1 cellular context compared by ENCODE assay signal in genomic region chr11:65866524-65867283, GRCh38.
TF ChIP-seq lines count a peak whose summit lies in the region.

No MANE protein-coding gene starts in this region.

TF ChIP-seq in IMR-90, 13 proteins besides CTCF, POLR2A, EP300 and RAD21:
- TF ChIP-seq USF2 (IDR thresholded peaks at IDR 0.05; ENCODE audit: low read depth, low read length) (no peak), MAZ (IDR thresholded peaks at IDR 0.05; ENCODE audit: borderline replicate concordance, low read depth, low read length) (no peak), FOS (IDR thresholded peaks at IDR 0.05; ENCODE audit: low read depth, low read length) (no peak), NFE2L2 (IDR thresholded peaks at IDR 0.05; ENCODE audit: low read depth, low read length) (no peak), MXI1 (IDR thresholded peaks at IDR 0.05; ENCODE audit: borderline replicate concordance, low read depth, low read length) (no peak), RCOR1 (IDR thresholded peaks at IDR 0.05; ENCODE audit: insufficient replicate concordance, low read length) (no peak), CHD1 (IDR thresholded peaks at IDR 0.05; ENCODE audit: low read depth, low read length) (no peak), SMC3 (IDR thresholded peaks at IDR 0.05; ENCODE audit: low read depth, low read length) (no peak), MAFK (IDR thresholded peaks at IDR 0.05; ENCODE audit: low read depth, low read length) (no peak), ELK1 (IDR thresholded peaks at IDR 0.05; ENCODE audit: borderline replicate concordance, low read depth, low read length) (no peak), RFX5 (IDR thresholded peaks at IDR 0.05; ENCODE audit: low read depth, low read length) (no peak), CEBPB (IDR thresholded peaks at IDR 0.05; ENCODE audit: low read depth, low read length) (no peak), BHLHE40 (IDR thresholded peaks at IDR 0.05; ENCODE audit: low read depth, low read length) (no peak)
